Comparison of ENCODE assay signal across 1 cellular context in the genomic region with DNA sequence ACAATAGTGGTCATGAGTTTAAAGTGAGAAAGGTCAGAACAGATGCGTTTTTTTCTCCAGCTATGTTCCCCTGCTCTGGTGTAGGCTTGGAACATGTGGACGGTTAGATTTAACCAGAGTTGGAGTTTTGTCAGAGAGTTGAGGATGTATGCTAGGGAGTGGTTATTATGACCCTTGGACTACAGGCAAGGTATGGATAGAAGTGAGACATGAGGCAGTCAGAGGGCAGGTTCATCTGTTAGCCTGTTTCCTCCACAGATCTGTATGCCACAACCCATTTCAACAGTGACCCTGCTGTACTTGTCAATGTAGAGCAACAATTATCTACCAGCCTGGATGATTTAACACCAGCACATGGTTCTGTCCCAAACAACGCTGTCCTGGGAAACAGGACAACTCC.
TF ChIP-seq lines count a peak whose summit lies in the region.

No MANE protein-coding gene starts in this region.

TF ChIP-seq in HepG2, 621 proteins besides CTCF, POLR2A, EP300 and RAD21:
- TF ChIP-seq ZSCAN22 (CRISPR knock-in tag; IDR thresholded peaks at IDR 0.05) (peak; percentile 71; the same call in 1 of the 2 replicates), HNF4A (CRISPR knock-in tag; IDR thresholded peaks at IDR 0.05) (0 out of 2 replicates have a peak, but pooled peaks have one; percentile 17), ETV5 (CRISPR knock-in tag; IDR thresholded peaks at IDR 0.05; ENCODE audit: borderline replicate concordance) (no peak), NFYB (CRISPR knock-in tag; IDR thresholded peaks at IDR 0.05) (no peak)
